Comparison of ENCODE assay signal across 22 cellular contexts in genomic region chr2:149421791-149422190, GRCh38.
"Had no signal": no experiment of that assay in that cellular context is flagged by ENCODE, and none has a peak within 500 bp of the region (broad histone marks: within the 10 kb centered on the region; RNA-seq: fewer than 3 reads in every experiment).

No MANE protein-coding gene starts in this region.

- H3K9me3 ChIP-seq: tibial artery, uterus had no signal

- H3K4me3 ChIP-seq: lung, neural progenitor cell, skin epidermis, tibial artery, uterus had no signal

- H3K4me2 ChIP-seq: neural progenitor cell had no signal

- H3K4me1 ChIP-seq: tibial artery, uterus had no signal

- H3K9me3 Mint-ChIP-seq: activated B cell treated with CpG ODN at 0.5 μM for 24 hours; activated CD4-positive, alpha-beta memory T cell treated with anti-CD3 and anti-CD28 coated beads, Interleukin-2, amount 10 ng/mL, durations not matched to agents 7 days and 5 days; activated naive CD4-positive, alpha-beta T cell treated with anti-CD3 and anti-CD28 coated beads for 36 hours; activated naive CD8-positive, alpha-beta T cell treated with anti-CD3 and anti-CD28 coated beads, Interleukin-2, amount 50 U/mL, for 24 hours; activated T-helper 17 cell treated with anti-CD3 and anti-CD28 coated beads, Interleukin-2, amount 50 U/mL, for 72 hours; endodermal cell; neural progenitor cell had no signal

- DNase-seq: activated B cell treated with CpG ODN at 0.5 μM for 24 hours; activated CD4-positive, alpha-beta memory T cell treated with anti-CD3 and anti-CD28 coated beads, Interleukin-2, amount 10 ng/mL, durations not matched to agents 7 days and 5 days; activated CD4-positive, alpha-beta T cell treated with anti-CD3 and anti-CD28 coated beads for 48 hours; activated CD8-positive, alpha-beta memory T cell treated with anti-CD3 and anti-CD28 coated beads, Interleukin-2, amount 10 ng/mL, durations not matched to agents 7 days and 5 days; activated naive CD4-positive, alpha-beta T cell treated with anti-CD3 and anti-CD28 coated beads for 36 hours; activated naive CD8-positive, alpha-beta T cell treated with anti-CD3 and anti-CD28 coated beads, Interleukin-2, amount 50 U/mL, for 24 hours; anterior cingulate cortex; central memory CD4-positive, alpha-beta T cell; endodermal cell; kidney; naive thymus-derived CD4-positive, alpha-beta T cell; stimulated activated naive CD8-positive, alpha-beta T cell treated with anti-CD3 and anti-CD28 coated beads, Interleukin-15, Interleukin-2, amounts not matched to agents 100 U/mL and 50 U/mL, for 24 hours; substantia nigra; T-helper 9 cell; tibial artery; uterus had no signal

- H3K27ac Mint-ChIP-seq: activated B cell treated with CpG ODN at 0.5 μM for 24 hours; activated CD4-positive, alpha-beta memory T cell treated with anti-CD3 and anti-CD28 coated beads, Interleukin-2, amount 10 ng/mL, durations not matched to agents 7 days and 5 days; activated CD8-positive, alpha-beta memory T cell treated with anti-CD3 and anti-CD28 coated beads, Interleukin-2, amount 10 ng/mL, durations not matched to agents 7 days and 5 days; activated naive CD4-positive, alpha-beta T cell treated with anti-CD3 and anti-CD28 coated beads for 36 hours; activated naive CD8-positive, alpha-beta T cell treated with anti-CD3 and anti-CD28 coated beads, Interleukin-2, amount 50 U/mL, for 24 hours; activated T-helper 17 cell treated with anti-CD3 and anti-CD28 coated beads, Interleukin-2, amount 50 U/mL, for 72 hours; endodermal cell; naive thymus-derived CD4-positive, alpha-beta T cell; neural progenitor cell had no signal

- H3K36me3 Mint-ChIP-seq: activated CD8-positive, alpha-beta memory T cell treated with anti-CD3 and anti-CD28 coated beads, Interleukin-2, amount 10 ng/mL, durations not matched to agents 7 days and 5 days; naive thymus-derived CD4-positive, alpha-beta T cell had no signal

- ATAC-seq: activated CD8-positive, alpha-beta memory T cell treated with anti-CD3 and anti-CD28 coated beads, Interleukin-2, amount 10 ng/mL, durations not matched to agents 7 days and 5 days; activated naive CD8-positive, alpha-beta T cell treated with anti-CD3 and anti-CD28 coated beads, Interleukin-2, amount 50 U/mL, for 24 hours; activated T-helper 17 cell treated with anti-CD3 and anti-CD28 coated beads, Interleukin-2, amount 50 U/mL, for 72 hours; left lobe of liver; naive thymus-derived CD4-positive, alpha-beta T cell; stimulated activated naive CD8-positive, alpha-beta T cell treated with anti-CD3 and anti-CD28 coated beads, Interleukin-15, Interleukin-2, amounts not matched to agents 100 U/mL and 50 U/mL, for 24 hours had no signal

- H3K27me3 ChIP-seq: brain microvascular endothelial cell, neural progenitor cell, tibial artery, uterus had no signal

- H2AFZ ChIP-seq: neural progenitor cell had no signal

- H3K27ac ChIP-seq: brain microvascular endothelial cell, neural progenitor cell, skin epidermis, tibial artery, uterus had no signal

- H3K9ac ChIP-seq: neural progenitor cell had no signal

- H3K36me3 ChIP-seq: brain microvascular endothelial cell, neural progenitor cell, tibial artery, uterus had no signal
